Comparison of ENCODE assay signal across 1 cellular context in genomic region chr19:49849433-49850220, GRCh38.
TF ChIP-seq lines count a peak whose summit lies in the region.

No MANE protein-coding gene starts in this region.

TF ChIP-seq in HepG2, 621 proteins besides CTCF, POLR2A, EP300 and RAD21:
- no peak for TF ChIP-seq ARNT (IDR thresholded peaks at IDR 0.05)
- 0 out of 2 replicates have a peak, but pooled peaks have one; percentile 10 for TF ChIP-seq ZNF205 (CRISPR knock-in tag; IDR thresholded peaks at IDR 0.05)
